In genomic region chr3:16361087-16361486, GRCh38 we compare ENCODE assay signal across 19 cellular contexts.
A peak's percentile ranks its signal among the peaks of the same experiment; 100 is the strongest.
DNase-seq lines count a peak whose midpoint lies in the region; ATAC-seq and TF ChIP-seq lines count a peak whose summit lies in the region.
"Had no signal": no experiment of that assay in that cellular context is flagged by ENCODE, and none has a peak within 500 bp of the region (broad histone marks: within the 10 kb centered on the region; RNA-seq: fewer than 3 reads in every experiment).

No MANE protein-coding gene starts in this region.

- H3K27ac ChIP-seq in CD4-positive, CD25-positive, alpha-beta regulatory T cell (ENCODE audit: insufficient read depth, low read length, poor library complexity, severe bottlenecking) = no peak overlapping the region
- no peak overlapping the region for H3K27ac ChIP-seq in neural progenitor cell

- no peak overlapping the region for H3K4me3 ChIP-seq in CD4-positive, CD25-positive, alpha-beta regulatory T cell (ENCODE audit: low read depth, low read length)
- no peak overlapping the region for H3K4me3 ChIP-seq in neural progenitor cell

- no peaks in the 10 kb centered on the region for H3K27me3 Mint-ChIP-seq in activated CD4-positive, alpha-beta T cell treated with anti-CD3 and anti-CD28 coated beads, Interleukin-2, amount 10 ng/mL, durations not matched to agents 7 days and 5 days
- no peaks in the 10 kb centered on the region for H3K27me3 Mint-ChIP-seq in CD4-positive, CD25-positive, alpha-beta regulatory T cell
- H3K27me3 Mint-ChIP-seq in activated CD8-positive, alpha-beta T cell treated with anti-CD3 and anti-CD28 coated beads for 36 hours = no peaks in the 10 kb centered on the region
- H3K27me3 Mint-ChIP-seq in dendritic cell treated with granulocyte-macrophage colony-stimulating factor and Interleukin-4, amounts not matched to agents 40 ng/mL and 50 ng/mL, for 4 days = no peaks in the 10 kb centered on the region
- H3K27me3 Mint-ChIP-seq in neural progenitor cell (ENCODE audit: insufficient read depth, low read depth) = no peaks in the 10 kb centered on the region
- H3K27me3 Mint-ChIP-seq in activated CD4-positive, alpha-beta memory T cell treated with anti-CD3 and anti-CD28 coated beads, Interleukin-2, amount 10 ng/mL, durations not matched to agents 7 days and 5 days = no peaks in the 10 kb centered on the region

- peaks cover 72% of the 10 kb centered on the region for H3K36me3 Mint-ChIP-seq in activated CD4-positive, alpha-beta T cell treated with anti-CD3 and anti-CD28 coated beads, Interleukin-2, amount 10 ng/mL, durations not matched to agents 7 days and 5 days (ENCODE audit: low read depth)
- peaks cover 42% of the 10 kb centered on the region for H3K36me3 Mint-ChIP-seq in CD4-positive, CD25-positive, alpha-beta regulatory T cell
- H3K36me3 Mint-ChIP-seq in activated CD8-positive, alpha-beta T cell treated with anti-CD3 and anti-CD28 coated beads for 36 hours (ENCODE audit: low read depth) = peaks cover 70% of the 10 kb centered on the region
- peaks cover 58% of the 10 kb centered on the region for H3K36me3 Mint-ChIP-seq in dendritic cell treated with granulocyte-macrophage colony-stimulating factor and Interleukin-4, amounts not matched to agents 40 ng/mL and 50 ng/mL, for 4 days (ENCODE audit: low read depth)
- H3K36me3 Mint-ChIP-seq in neural progenitor cell = peaks cover 4% of the 10 kb centered on the region
- H3K36me3 Mint-ChIP-seq in activated CD4-positive, alpha-beta memory T cell treated with anti-CD3 and anti-CD28 coated beads, Interleukin-2, amount 10 ng/mL, durations not matched to agents 7 days and 5 days (ENCODE audit: low read depth) = peaks cover 47% of the 10 kb centered on the region

- no peaks in the 10 kb centered on the region for H4K20me1 ChIP-seq in neural progenitor cell (ENCODE audit: low read depth)

- no peaks in the 10 kb centered on the region for H3K9me3 Mint-ChIP-seq in activated CD4-positive, alpha-beta T cell treated with anti-CD3 and anti-CD28 coated beads, Interleukin-2, amount 10 ng/mL, durations not matched to agents 7 days and 5 days
- H3K9me3 Mint-ChIP-seq in CD4-positive, CD25-positive, alpha-beta regulatory T cell = no peaks in the 10 kb centered on the region
- no peaks in the 10 kb centered on the region for H3K9me3 Mint-ChIP-seq in activated CD8-positive, alpha-beta T cell treated with anti-CD3 and anti-CD28 coated beads for 36 hours
- H3K9me3 Mint-ChIP-seq in dendritic cell treated with granulocyte-macrophage colony-stimulating factor and Interleukin-4, amounts not matched to agents 40 ng/mL and 50 ng/mL, for 4 days = peaks cover 7% of the 10 kb centered on the region
- no peaks in the 10 kb centered on the region for H3K9me3 Mint-ChIP-seq in neural progenitor cell
- no peaks in the 10 kb centered on the region for H3K9me3 Mint-ChIP-seq in activated CD4-positive, alpha-beta memory T cell treated with anti-CD3 and anti-CD28 coated beads, Interleukin-2, amount 10 ng/mL, durations not matched to agents 7 days and 5 days

- TF ChIP-seq CTCF in activated CD8-positive, alpha-beta T cell treated with anti-CD3 and anti-CD28 coated beads for 36 hours (IDR thresholded peaks at IDR 0.05) = no peak
- no peak for TF ChIP-seq CTCF in neural progenitor cell (IDR thresholded peaks at IDR 0.05)

- no peaks in the 10 kb centered on the region for H3F3A ChIP-seq in neural progenitor cell (ENCODE audit: low read depth)

- peaks cover 65% of the 10 kb centered on the region for H3K36me3 ChIP-seq in CD4-positive, CD25-positive, alpha-beta regulatory T cell (ENCODE audit: control insufficient read depth, insufficient read depth, low read length)
- no peaks in the 10 kb centered on the region for H3K36me3 ChIP-seq in neural progenitor cell
- H3K36me3 ChIP-seq: BE2C had no signal

- no peak for DNase-seq in activated CD4-positive, alpha-beta T cell treated with anti-CD3 and anti-CD28 coated beads, Interleukin-2, amount 10 ng/mL, durations not matched to agents 7 days and 5 days
- no peak for DNase-seq in activated CD4-positive, alpha-beta T cell treated with anti-CD3 and anti-CD28 coated beads for 48 hours
- DNase-seq in CD4-positive, CD25-positive, alpha-beta regulatory T cell = no peak
- DNase-seq in activated CD8-positive, alpha-beta T cell treated with anti-CD3 and anti-CD28 coated beads for 36 hours = no peak
- DNase-seq in neural progenitor cell (ENCODE audit: low spot score) = no peak
- no peak for DNase-seq in activated CD4-positive, alpha-beta memory T cell treated with anti-CD3 and anti-CD28 coated beads, Interleukin-2, amount 10 ng/mL, durations not matched to agents 7 days and 5 days
- DNase-seq: 8988T; BE2C; DND-41; GF-D8; GOT3; MV-4-11; NCI-H1417; NCI-H187 treated with DMSO at 0.1 percent for 48 hours; NCI-H345; NCI-H69; NK-92 treated with Interleukin-12 subunit alpha and Interleukin-12 subunit beta, amount 100 ng/mL, for 24 hours had no signal

- CTCF ChIA-PET in activated CD4-positive, alpha-beta T cell treated with anti-CD3 and anti-CD28 coated beads, Interleukin-2, amount 10 ng/mL, durations not matched to agents 7 days and 5 days (lab: Charles Lee) = interaction anchor here (1.2 kb wide), 1 partner anchor 189 kb away, joined by 3 read pairs; no protein-coding TSS in a partner anchor
- CTCF ChIA-PET in activated CD8-positive, alpha-beta T cell treated with anti-CD3 and anti-CD28 coated beads for 36 hours (lab: Charles Lee) = no interaction called here
- CTCF ChIA-PET in activated CD4-positive, alpha-beta memory T cell treated with anti-CD3 and anti-CD28 coated beads, Interleukin-2, amount 10 ng/mL, durations not matched to agents 7 days and 5 days (lab: Charles Lee) = interaction anchor here (0.6 kb wide), 1 partner anchor 93 kb away, joined by 5 read pairs; no protein-coding TSS in a partner anchor

- no peak overlapping the region for H3K9ac ChIP-seq in neural progenitor cell

- ATAC-seq in CD4-positive, CD25-positive, alpha-beta regulatory T cell (ENCODE audit: low read depth in 2 of 2) = no peak
- no peak for ATAC-seq in activated CD8-positive, alpha-beta T cell treated with anti-CD3 and anti-CD28 coated beads for 36 hours
- no peak for ATAC-seq in GM21447 (IDR thresholded peaks at IDR 0.05; ENCODE audit: unreplicated experiment)

- H3K9me3 ChIP-seq in CD4-positive, CD25-positive, alpha-beta regulatory T cell (ENCODE audit: control insufficient read depth in 2 of 2, low read length in 2 of 2) = no peaks in the 10 kb centered on the region
- H3K9me3 ChIP-seq in neural progenitor cell (ENCODE audit: low read depth) = no peaks in the 10 kb centered on the region
- H3K9me3 ChIP-seq: BE2C had no signal

- no peaks in the 10 kb centered on the region for H3K79me2 ChIP-seq in neural progenitor cell (ENCODE audit: low read depth)

- intact Hi-C loops in activated CD8-positive, alpha-beta T cell treated with anti-CD3 and anti-CD28 coated beads for 36 hours (cut with micrococcal nuclease) = no loop called here
- intact Hi-C loops in dendritic cell treated with granulocyte-macrophage colony-stimulating factor and Interleukin-4, amounts not matched to agents 40 ng/mL and 50 ng/mL, for 4 days (cut with micrococcal nuclease) = no loop called here

- POLR2A ChIA-PET in activated CD4-positive, alpha-beta T cell treated with anti-CD3 and anti-CD28 coated beads, Interleukin-2, amount 10 ng/mL, durations not matched to agents 7 days and 5 days (lab: Charles Lee) = no interaction called here
- POLR2A ChIA-PET in activated CD8-positive, alpha-beta T cell treated with anti-CD3 and anti-CD28 coated beads for 36 hours (lab: Charles Lee) = interaction anchor here (1.1 kb wide), 1 partner anchor 8 kb away, joined by 3 read pairs; no protein-coding TSS in a partner anchor
- POLR2A ChIA-PET in activated CD4-positive, alpha-beta memory T cell treated with anti-CD3 and anti-CD28 coated beads, Interleukin-2, amount 10 ng/mL, durations not matched to agents 7 days and 5 days (lab: Charles Lee) = interaction anchor here (1.1 kb wide), 1 partner anchor 10 kb away, joined by 3 read pairs; no protein-coding TSS in a partner anchor

- H3K27ac Mint-ChIP-seq in activated CD4-positive, alpha-beta T cell treated with anti-CD3 and anti-CD28 coated beads, Interleukin-2, amount 10 ng/mL, durations not matched to agents 7 days and 5 days = peak overlapping the region; percentile 6
- peak overlapping the region; percentile 31 to 82 (median 47) for H3K27ac Mint-ChIP-seq in CD4-positive, CD25-positive, alpha-beta regulatory T cell
- peak overlapping the region; percentile 2 for H3K27ac Mint-ChIP-seq in activated CD8-positive, alpha-beta T cell treated with anti-CD3 and anti-CD28 coated beads for 36 hours
- peak overlapping the region; percentile 8 for H3K27ac Mint-ChIP-seq in dendritic cell treated with granulocyte-macrophage colony-stimulating factor and Interleukin-4, amounts not matched to agents 40 ng/mL and 50 ng/mL, for 4 days
- H3K27ac Mint-ChIP-seq in neural progenitor cell = no peak overlapping the region
- no peak overlapping the region for H3K27ac Mint-ChIP-seq in activated CD4-positive, alpha-beta memory T cell treated with anti-CD3 and anti-CD28 coated beads, Interleukin-2, amount 10 ng/mL, durations not matched to agents 7 days and 5 days

- H3K4me1 ChIP-seq in CD4-positive, CD25-positive, alpha-beta regulatory T cell (ENCODE audit: control insufficient read depth, insufficient read depth, low read length, poor library complexity, severe bottlenecking) = no peaks in the 10 kb centered on the region
- H3K4me1 ChIP-seq in neural progenitor cell = no peaks in the 10 kb centered on the region
- H3K4me1 ChIP-seq: BE2C had no signal

- H3K4me1 Mint-ChIP-seq in activated CD4-positive, alpha-beta T cell treated with anti-CD3 and anti-CD28 coated beads, Interleukin-2, amount 10 ng/mL, durations not matched to agents 7 days and 5 days = peaks cover 20% of the 10 kb centered on the region
- peaks cover 6 to 41% (median 24%) of the 10 kb centered on the region in 4 donors for H3K4me1 Mint-ChIP-seq in CD4-positive, CD25-positive, alpha-beta regulatory T cell
- peaks cover 50% of the 10 kb centered on the region for H3K4me1 Mint-ChIP-seq in activated CD8-positive, alpha-beta T cell treated with anti-CD3 and anti-CD28 coated beads for 36 hours (ENCODE audit: low read depth)
- H3K4me1 Mint-ChIP-seq in dendritic cell treated with granulocyte-macrophage colony-stimulating factor and Interleukin-4, amounts not matched to agents 40 ng/mL and 50 ng/mL, for 4 days (ENCODE audit: low read depth) = peaks cover 72% of the 10 kb centered on the region
- H3K4me1 Mint-ChIP-seq in neural progenitor cell = peaks cover 14% of the 10 kb centered on the region
- peaks cover 5% of the 10 kb centered on the region for H3K4me1 Mint-ChIP-seq in activated CD4-positive, alpha-beta memory T cell treated with anti-CD3 and anti-CD28 coated beads, Interleukin-2, amount 10 ng/mL, durations not matched to agents 7 days and 5 days

- no peak overlapping the region for H3K4me2 ChIP-seq in neural progenitor cell

- H2AFZ ChIP-seq in neural progenitor cell (replicated peaks) = no peak overlapping the region

- H3K27me3 ChIP-seq in CD4-positive, CD25-positive, alpha-beta regulatory T cell (ENCODE audit: control insufficient read depth, insufficient read depth, low read length) = no peaks in the 10 kb centered on the region
- H3K27me3 ChIP-seq in neural progenitor cell = no peaks in the 10 kb centered on the region
- H3K27me3 ChIP-seq: BE2C had no signal

- H3K4me3 Mint-ChIP-seq in activated CD4-positive, alpha-beta T cell treated with anti-CD3 and anti-CD28 coated beads, Interleukin-2, amount 10 ng/mL, durations not matched to agents 7 days and 5 days = no peak overlapping the region
- H3K4me3 Mint-ChIP-seq in CD4-positive, CD25-positive, alpha-beta regulatory T cell = no peak overlapping the region
- no peak overlapping the region for H3K4me3 Mint-ChIP-seq in activated CD8-positive, alpha-beta T cell treated with anti-CD3 and anti-CD28 coated beads for 36 hours
- H3K4me3 Mint-ChIP-seq in dendritic cell treated with granulocyte-macrophage colony-stimulating factor and Interleukin-4, amounts not matched to agents 40 ng/mL and 50 ng/mL, for 4 days = no peak overlapping the region
- no peak overlapping the region for H3K4me3 Mint-ChIP-seq in neural progenitor cell
- no peak overlapping the region for H3K4me3 Mint-ChIP-seq in activated CD4-positive, alpha-beta memory T cell treated with anti-CD3 and anti-CD28 coated beads, Interleukin-2, amount 10 ng/mL, durations not matched to agents 7 days and 5 days

Comparison
In these comparisons a context has a peak if more than half of its experiments do, and no peak if none do; other contexts are left out.
1. H3K27ac Mint-ChIP-seq: peak in activated CD4-positive, alpha-beta T cell treated with anti-CD3 and anti-CD28 coated beads, Interleukin-2, amount 10 ng/mL, durations not matched to agents 7 days and 5 days (single experiment), CD4-positive, CD25-positive, alpha-beta regulatory T cell (3 of 3), activated CD8-positive, alpha-beta T cell treated with anti-CD3 and anti-CD28 coated beads for 36 hours (single experiment) and dendritic cell treated with granulocyte-macrophage colony-stimulating factor and Interleukin-4, amounts not matched to agents 40 ng/mL and 50 ng/mL, for 4 days (single experiment); none in neural progenitor cell (single experiment) and activated CD4-positive, alpha-beta memory T cell treated with anti-CD3 and anti-CD28 coated beads, Interleukin-2, amount 10 ng/mL, durations not matched to agents 7 days and 5 days (single experiment).